Comparison of ENCODE assay signal across 9 cellular contexts in the genomic region with DNA sequence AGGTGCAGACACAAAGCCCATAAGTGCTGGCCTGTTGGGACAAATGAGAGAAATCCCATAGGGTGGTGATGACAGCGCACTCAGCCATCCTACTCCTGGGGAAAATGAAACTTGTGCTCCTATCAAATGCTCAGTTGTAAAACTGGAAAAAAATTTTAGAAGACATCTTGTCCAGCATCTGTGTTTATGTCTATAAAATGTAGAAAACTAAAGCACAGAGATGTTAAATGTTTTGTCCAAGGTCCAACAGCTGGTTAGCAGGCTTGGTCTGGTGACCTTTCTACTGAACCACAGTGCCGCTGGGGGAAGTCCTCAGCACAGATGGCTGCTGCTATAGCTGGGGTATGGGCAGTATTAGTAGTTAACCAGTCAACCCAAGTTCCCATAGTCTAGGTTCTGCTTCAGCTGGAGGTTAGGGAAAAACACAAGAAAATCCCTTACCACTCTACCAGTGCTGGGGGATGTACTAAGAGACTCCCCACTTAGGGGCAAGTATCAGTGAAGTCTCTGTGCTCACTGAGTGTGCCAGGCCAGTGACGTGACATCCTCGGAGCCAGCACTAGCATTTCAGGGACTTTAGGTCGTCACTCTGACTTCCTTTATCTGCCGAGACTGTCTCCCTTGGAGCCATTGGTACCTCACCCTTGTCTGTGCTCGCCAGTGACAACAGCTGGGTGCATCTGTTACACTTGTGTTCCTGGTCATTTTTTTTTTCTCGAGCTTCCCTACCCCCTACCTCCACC. TPM values are rescaled to one million over a fixed set of nuclear protein-coding genes. Genes with fewer than 3 reads are reported as not detected.
DNase-seq lines count a peak whose midpoint lies in the region; ATAC-seq, FAIRE-seq and TF ChIP-seq lines count a peak whose summit lies in the region.
"Had no signal": no experiment of that assay in that cellular context is flagged by ENCODE, and none has a peak within 500 bp of the region (broad histone marks: within the 10 kb centered on the region; RNA-seq: fewer than 3 reads in every experiment).

No MANE protein-coding gene starts in this region.

- H3K36me3 ChIP-seq in tibial artery = no peaks in the 10 kb centered on the region
- no peaks in the 10 kb centered on the region for H3K36me3 ChIP-seq in thyroid gland

- peak overlapping the region; percentile 88 for H3K4me3 Mint-ChIP-seq in memory B cell

- H3K4me3 ChIP-seq in tibial artery = no peak overlapping the region
- no peak overlapping the region for H3K4me3 ChIP-seq in thyroid gland (replicated peaks in 1 of 3)

- ATAC-seq in GM21515 (IDR thresholded peaks at IDR 0.05; ENCODE audit: unreplicated experiment) (peak; percentile 54), HG03521 (IDR thresholded peaks at IDR 0.05; ENCODE audit: unreplicated experiment) (peak; percentile 50), memory B cell (ENCODE audit: low read depth) (peak; percentile 71)

- peaks cover 0 to 14% (median 9%) of the 10 kb centered on the region in 4 donors for H3K4me1 ChIP-seq in tibial artery
- H3K4me1 ChIP-seq in thyroid gland = peaks cover 0 to 7% of the 10 kb centered on the region in 2 donors

- no peaks in the 10 kb centered on the region for H3K27me3 Mint-ChIP-seq in memory B cell

- DNase-seq in GM18507 (ENCODE audit: extremely low spot score, insufficient read length, low read depth) = no peak
- DNase-seq in memory B cell (ENCODE audit: low spot score in 2 of 2) = peak; percentile 54 to 56
- no peak for DNase-seq in tibial artery
- no peak for DNase-seq in NOMO-1 treated with DMSO at 0.1 percent for 48 hours (lab: John Stamatoyannopoulos, UW; ENCODE audit: unreplicated experiment)
- no peak for DNase-seq in DMS114 treated with DMSO at 0.1 percent for 48 hours (lab: John Stamatoyannopoulos, UW; ENCODE audit: unreplicated experiment)
- no peak for DNase-seq in thyroid gland
- DNase-seq: effector CD8-positive, alpha-beta T cell had no signal

- H3K4me1 Mint-ChIP-seq in memory B cell = peaks cover 57% of the 10 kb centered on the region

- peaks cover 0 to 79% of the 10 kb centered on the region in 2 donors for H3K27me3 ChIP-seq in tibial artery
- H3K27me3 ChIP-seq in thyroid gland = no peaks in the 10 kb centered on the region

- intact Hi-C loops in tibial artery (cut with DNase I; ENCODE audit: low total_unique reads) (no loop called here), thyroid gland (cut with DNase I) (no loop called here)

- FAIRE-seq in GM18507 (lab: Jason Lieb, UNC) = peak; percentile 89

- peaks cover 18% of the 10 kb centered on the region for H3K36me3 Mint-ChIP-seq in memory B cell

- H3K9me3 Mint-ChIP-seq in memory B cell = no peaks in the 10 kb centered on the region

- no peak for TF ChIP-seq CTCF in tibial artery (IDR thresholded peaks at IDR 0.05)
- TF ChIP-seq CTCF in thyroid gland (IDR thresholded peaks at IDR 0.05) = no peak

- peak overlapping the region; percentile 92 for H3K27ac Mint-ChIP-seq in memory B cell

- TF ChIP-seq POLR2A in thyroid gland (IDR thresholded peaks at IDR 0.05) = no peak

- 79 to 92% methylated on average over 8 of the region's 8 CpGs for WGBS in thyroid gland, 2 donors

- H3K27ac ChIP-seq in tibial artery (no peak overlapping the region), thyroid gland (no peak overlapping the region)

- no peaks in the 10 kb centered on the region for H3K9me3 ChIP-seq in tibial artery
- no peaks in the 10 kb centered on the region for H3K9me3 ChIP-seq in thyroid gland

RNA-seq across cellular contexts. Expression of a gene that starts 1.9 kb away (rescaled TPM):
- 10 to 100 TPM in 2 of 4 donors, 1 to 10 TPM in 2; 5.0 to 20.4 (median 10.4) TPM for total RNA-seq in thyroid gland

RNA-seq across cellular contexts. Expression of a gene that starts 42.0 kb away (rescaled TPM):
- 10 to 100 TPM; 10.5 to 17.4 (median 14.7) TPM for total RNA-seq in thyroid gland

Comparison
In these comparisons a context has a peak if more than half of its experiments do, and no peak if none do; other contexts are left out.
1. DNase-seq: peak in memory B cell (2 of 2); none in GM18507 (single experiment), tibial artery (0 of 2), NOMO-1 treated with DMSO at 0.1 percent for 48 hours (single experiment), DMS114 treated with DMSO at 0.1 percent for 48 hours (single experiment) and thyroid gland (0 of 2).
2. Peak in every context shown above with its lines, with median percentiles within 50 percentile points of each other: ATAC-seq.